Comparison of ENCODE assay signal across 9 cellular contexts in genomic region chrX:11724122-11725017, GRCh38. TPM values are rescaled to one million over a fixed set of nuclear protein-coding genes. Genes with fewer than 3 reads are reported as not detected.
DNase-seq lines count a peak whose midpoint lies in the region; ATAC-seq and TF ChIP-seq lines count a peak whose summit lies in the region.
"Had no signal": no experiment of that assay in that cellular context is flagged by ENCODE, and none has a peak within 500 bp of the region (broad histone marks: within the 10 kb centered on the region; RNA-seq: fewer than 3 reads in every experiment).

No MANE protein-coding gene starts in this region.

- TF ChIP-seq CTCF in endodermal cell (conservative IDR thresholded peaks at IDR 0.05) (peak; percentile 83), nephron progenitor cell (IDR thresholded peaks at IDR 0.05) (peak; percentile 57)

- DNase-seq in DMS153 treated with DMSO at 0.1 percent for 48 hours (lab: John Stamatoyannopoulos, UW; ENCODE audit: unreplicated experiment) (peak; percentile 3), DMS153 (lab: John Stamatoyannopoulos, UW) (no peak), OCI-M1 (lab: John Stamatoyannopoulos, UW) (peak; percentile 46), endodermal cell (no peak), nephron progenitor cell (peak; percentile 17)
- DNase-seq in activated CD4-positive, CD25-positive, alpha-beta regulatory T cell (lab: John Stamatoyannopoulos, UW) = no peak

- peak; percentile 73 for ATAC-seq in GM19395 (IDR thresholded peaks at IDR 0.05; ENCODE audit: unreplicated experiment)
- ATAC-seq in HG03045 (IDR thresholded peaks at IDR 0.05; ENCODE audit: unreplicated experiment) = no peak

- no peak overlapping the region for H3K4me3 ChIP-seq in endodermal cell (ENCODE audit: low read length)
- H3K4me3 ChIP-seq: BLaER1 had no signal

- H3K36me3 ChIP-seq in endodermal cell (ENCODE audit: control insufficient read depth, insufficient read depth, low read length) = no peaks in the 10 kb centered on the region
- H3K36me3 ChIP-seq: BLaER1 had no signal

- H3K9me3 ChIP-seq in endodermal cell (ENCODE audit: control insufficient read depth, low read length) = no peaks in the 10 kb centered on the region
- H3K9me3 ChIP-seq: BLaER1 had no signal

- no peaks in the 10 kb centered on the region for H3K27me3 ChIP-seq in endodermal cell (ENCODE audit: control insufficient read depth, insufficient read depth, low read length, poor library complexity, severe bottlenecking)

- no peaks in the 10 kb centered on the region for H3K4me1 ChIP-seq in endodermal cell (ENCODE audit: control insufficient read depth, insufficient read depth, low read length)
- H3K4me1 ChIP-seq: BLaER1 had no signal

- WGBS in endodermal cell (ENCODE audit: insufficient coverage in 1 of 2, insufficient read length in 1 of 2), 2 experiments = 50 to 70% methylated on average over 1 to 7 of the region's 7 CpGs

- no peaks in the 10 kb centered on the region for H3K4me1 Mint-ChIP-seq in endodermal cell
- H3K4me1 Mint-ChIP-seq in nephron progenitor cell = no peaks in the 10 kb centered on the region

- peaks cover 49% of the 10 kb centered on the region for H3K9me3 Mint-ChIP-seq in endodermal cell
- H3K9me3 Mint-ChIP-seq in nephron progenitor cell = peaks cover 33% of the 10 kb centered on the region

- H3K27me3 Mint-ChIP-seq in endodermal cell (ENCODE audit: insufficient read depth) = no peaks in the 10 kb centered on the region
- H3K27me3 Mint-ChIP-seq in nephron progenitor cell (ENCODE audit: low read depth, poor library complexity) = peaks cover 8% of the 10 kb centered on the region

- no peak overlapping the region for H3K27ac Mint-ChIP-seq in endodermal cell
- H3K27ac Mint-ChIP-seq in nephron progenitor cell = no peak overlapping the region

- no peak overlapping the region for H3K9ac ChIP-seq in endodermal cell (ENCODE audit: extremely low read depth, low read length, poor library complexity, severe bottlenecking)
- H3K9ac ChIP-seq: BLaER1 had no signal

- no peak overlapping the region for H3K27ac ChIP-seq in endodermal cell (ENCODE audit: low read depth, low read length)
- H3K27ac ChIP-seq: BLaER1 had no signal

- H3K4me3 Mint-ChIP-seq in endodermal cell = no peak overlapping the region
- H3K4me3 Mint-ChIP-seq in nephron progenitor cell = no peak overlapping the region

- no peaks in the 10 kb centered on the region for H3K36me3 Mint-ChIP-seq in endodermal cell (ENCODE audit: low read depth)
- no peaks in the 10 kb centered on the region for H3K36me3 Mint-ChIP-seq in nephron progenitor cell (ENCODE audit: low read depth)

RNA-seq across cellular contexts. Expression of gene MSL3, which starts 33.7 kb away (rescaled TPM):
- total RNA-seq in endodermal cell = 10 to 100 TPM; 16.2 to 18.0 TPM
- polyA plus RNA-seq in endodermal cell (2013, experiment 1 of 2) = 23.3 TPM
- 21.1 TPM for polyA plus RNA-seq in endodermal cell (2013, experiment 2 of 2)

RNA-seq across cellular contexts. Expression of gene ARHGAP6, which starts 58.6 kb away (rescaled TPM):
- under 1 TPM; 0.48 to 0.73 TPM for total RNA-seq in endodermal cell
- 2.0 TPM for polyA plus RNA-seq in endodermal cell (2013, experiment 1 of 2)
- polyA plus RNA-seq in endodermal cell (2013, experiment 2 of 2) = 2.4 TPM

Comparison
In these comparisons a context has a peak if more than half of its experiments do, and no peak if none do; other contexts are left out.
1. DNase-seq: peak in DMS153 treated with DMSO at 0.1 percent for 48 hours (single experiment), OCI-M1 (single experiment) and nephron progenitor cell (single experiment); none in DMS153 (single experiment), endodermal cell (single experiment) and activated CD4-positive, CD25-positive, alpha-beta regulatory T cell (0 of 4).